In the genomic region with DNA sequence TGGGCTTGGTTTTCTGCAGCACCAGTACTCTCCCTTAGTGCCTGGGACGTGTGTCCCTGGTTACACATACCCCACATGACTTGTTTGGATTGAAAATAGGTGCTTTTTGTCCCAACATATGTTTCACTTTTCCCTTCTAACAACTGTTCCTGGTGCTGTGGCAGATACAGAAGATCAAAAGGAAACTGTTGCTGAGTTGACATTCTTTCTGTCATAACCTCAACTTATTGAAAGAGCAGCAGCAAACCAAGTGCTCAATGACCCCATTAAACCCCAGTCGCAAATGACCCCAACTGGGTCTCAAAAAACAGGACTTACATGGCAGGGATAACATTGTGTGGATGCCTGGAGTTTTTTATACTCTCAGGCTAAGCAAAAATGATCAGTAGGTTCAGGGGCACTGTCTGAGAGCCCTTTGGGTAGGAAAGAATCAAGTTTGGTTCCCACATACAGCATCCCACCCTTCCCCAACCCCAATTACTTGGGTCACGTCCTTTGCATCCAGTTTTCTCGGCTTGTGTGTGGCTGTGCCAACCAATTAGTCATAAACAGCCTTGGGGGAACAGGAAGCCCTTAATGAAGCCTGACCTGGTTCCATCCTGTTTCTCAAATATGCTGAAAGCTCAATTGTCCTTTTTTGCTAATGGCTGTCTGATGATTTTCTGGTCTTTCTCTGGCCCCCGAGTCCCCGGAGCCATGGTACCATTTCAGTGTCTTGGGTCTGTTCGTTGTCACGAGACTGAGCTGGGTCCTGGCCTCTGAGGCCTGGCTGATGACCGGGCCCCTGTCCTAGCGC, we compare ENCODE assay signal across 10 cellular contexts. TPM values are rescaled to one million over a fixed set of nuclear protein-coding genes. Genes with fewer than 3 reads are reported as not detected.
DNase-seq lines count a peak whose midpoint lies in the region; ATAC-seq and TF ChIP-seq lines count a peak whose summit lies in the region.
"Had no signal": no experiment of that assay in that cellular context is flagged by ENCODE, and none has a peak within 500 bp of the region (broad histone marks: within the 10 kb centered on the region; RNA-seq: fewer than 3 reads in every experiment).

No MANE protein-coding gene starts in this region.

- no peak for ATAC-seq in stimulated activated naive CD8-positive, alpha-beta T cell treated with anti-CD3 and anti-CD28 coated beads, Interleukin-15, Interleukin-2, amounts not matched to agents 100 U/mL and 50 U/mL, for 24 hours

- peaks cover 50% of the 10 kb centered on the region for H3K4me1 Mint-ChIP-seq in activated naive CD4-positive, alpha-beta T cell treated with anti-CD3 and anti-CD28 coated beads, Interleukin-2, amount 50 U/mL, for 24 hours
- peaks cover 69% of the 10 kb centered on the region for H3K4me1 Mint-ChIP-seq in activated CD4-positive, alpha-beta memory T cell treated with anti-CD3 and anti-CD28 coated beads for 36 hours (ENCODE audit: low read depth)
- H3K4me1 Mint-ChIP-seq in glutamatergic neuron (ENCODE audit: low read depth, unreplicated experiment): peaks cover 13% of the 10 kb centered on the region
- H3K4me1 Mint-ChIP-seq in type B pancreatic cell (ENCODE audit: unreplicated experiment): peaks cover 16% of the 10 kb centered on the region

- intact Hi-C loops in activated CD4-positive, alpha-beta memory T cell treated with anti-CD3 and anti-CD28 coated beads for 36 hours (cut with micrococcal nuclease): loop anchor here (5.0 kb wide), 4 partner anchors 92 to 268 kb away; a partner anchor contains a TSS

- POLR2A ChIA-PET in activated CD4-positive, alpha-beta memory T cell treated with anti-CD3 and anti-CD28 coated beads for 36 hours (lab: Charles Lee): no interaction called here

- TF ChIP-seq CTCF in glutamatergic neuron (IDR thresholded peaks at IDR 0.05; ENCODE audit: partially characterized antibody, unreplicated experiment): no peak
- no peak for TF ChIP-seq CTCF in type B pancreatic cell (conservative IDR thresholded peaks at IDR 0.05)

- CTCF ChIA-PET in activated CD4-positive, alpha-beta memory T cell treated with anti-CD3 and anti-CD28 coated beads for 36 hours (lab: Charles Lee): no interaction called here

- no peaks in the 10 kb centered on the region for H3K9me3 Mint-ChIP-seq in activated naive CD4-positive, alpha-beta T cell treated with anti-CD3 and anti-CD28 coated beads, Interleukin-2, amount 50 U/mL, for 24 hours
- H3K9me3 Mint-ChIP-seq in activated CD4-positive, alpha-beta memory T cell treated with anti-CD3 and anti-CD28 coated beads for 36 hours: no peaks in the 10 kb centered on the region
- H3K9me3 Mint-ChIP-seq in glutamatergic neuron (ENCODE audit: unreplicated experiment) (peaks cover 3% of the 10 kb centered on the region), type B pancreatic cell (no peaks in the 10 kb centered on the region)

- no peaks in the 10 kb centered on the region for H3K27me3 Mint-ChIP-seq in activated naive CD4-positive, alpha-beta T cell treated with anti-CD3 and anti-CD28 coated beads, Interleukin-2, amount 50 U/mL, for 24 hours
- no peaks in the 10 kb centered on the region for H3K27me3 Mint-ChIP-seq in activated CD4-positive, alpha-beta memory T cell treated with anti-CD3 and anti-CD28 coated beads for 36 hours
- H3K27me3 Mint-ChIP-seq in glutamatergic neuron (ENCODE audit: unreplicated experiment): peaks cover 6% of the 10 kb centered on the region
- H3K27me3 Mint-ChIP-seq in type B pancreatic cell: peaks cover 7% of the 10 kb centered on the region

- peak overlapping the region; percentile 31 for H3K4me3 Mint-ChIP-seq in activated naive CD4-positive, alpha-beta T cell treated with anti-CD3 and anti-CD28 coated beads, Interleukin-2, amount 50 U/mL, for 24 hours
- no peak overlapping the region for H3K4me3 Mint-ChIP-seq in activated CD4-positive, alpha-beta memory T cell treated with anti-CD3 and anti-CD28 coated beads for 36 hours
- H3K4me3 Mint-ChIP-seq in glutamatergic neuron (ENCODE audit: unreplicated experiment) (no peak overlapping the region), type B pancreatic cell (no peak overlapping the region)

- no peak for DNase-seq in activated naive CD4-positive, alpha-beta T cell treated with anti-CD3 and anti-CD28 coated beads, Interleukin-2, amount 50 U/mL, for 16 hours
- DNase-seq in activated CD4-positive, alpha-beta memory T cell treated with anti-CD3 and anti-CD28 coated beads for 36 hours: no peak
- no peak for DNase-seq in glutamatergic neuron
- no peak for DNase-seq in type B pancreatic cell (ENCODE audit: extremely low spot score, unreplicated experiment)
- DNase-seq in stimulated activated naive CD8-positive, alpha-beta T cell treated with anti-CD3 and anti-CD28 coated beads, Interleukin-15, Interleukin-2, amounts not matched to agents 100 U/mL and 50 U/mL, for 24 hours: no peak
- no peak for DNase-seq in SK-N-DZ (ENCODE audit: low spot score)
- DNase-seq in Ammon's horn (ENCODE audit: low spot score): no peak
- DNase-seq: NCI-H1092 treated with DMSO at 0.1 percent for 48 hours, stomach had no signal

- H3K27ac Mint-ChIP-seq in activated naive CD4-positive, alpha-beta T cell treated with anti-CD3 and anti-CD28 coated beads, Interleukin-2, amount 50 U/mL, for 24 hours: no peak overlapping the region
- H3K27ac Mint-ChIP-seq in activated CD4-positive, alpha-beta memory T cell treated with anti-CD3 and anti-CD28 coated beads for 36 hours: peak overlapping the region; percentile 46
- H3K27ac Mint-ChIP-seq in glutamatergic neuron (ENCODE audit: unreplicated experiment): peak overlapping the region; percentile 53
- H3K27ac Mint-ChIP-seq in type B pancreatic cell: peak overlapping the region; percentile 16

- H3K36me3 Mint-ChIP-seq in activated naive CD4-positive, alpha-beta T cell treated with anti-CD3 and anti-CD28 coated beads, Interleukin-2, amount 50 U/mL, for 24 hours: no peaks in the 10 kb centered on the region
- H3K36me3 Mint-ChIP-seq in activated CD4-positive, alpha-beta memory T cell treated with anti-CD3 and anti-CD28 coated beads for 36 hours: no peaks in the 10 kb centered on the region
- H3K36me3 Mint-ChIP-seq in glutamatergic neuron (ENCODE audit: unreplicated experiment) (no peaks in the 10 kb centered on the region), type B pancreatic cell (no peaks in the 10 kb centered on the region)

RNA-seq across cellular contexts. Expression of a gene that starts 4.9 kb away (rescaled TPM):
- total RNA-seq in activated CD4-positive, alpha-beta memory T cell treated with anti-CD3 and anti-CD28 coated beads for 36 hours: 1 to 10 TPM in 1 of 2 experiments, under 1 TPM in 1; 0.67 to 1.1 TPM
- total RNA-seq in glutamatergic neuron (ENCODE audit: unreplicated experiment): not detected
- 2.4 and 8.0 TPM in 2 replicates for total RNA-seq in type B pancreatic cell (ENCODE audit: low replicate concordance)
- 0.05 TPM in 1 of 2 replicates, not detected in the other for polyA plus RNA-seq in SK-N-DZ (2014; cell fraction: cytosol; rRNA removed)
- polyA plus RNA-seq in SK-N-DZ (2014; cell fraction: nucleus; rRNA removed): 0.52 TPM in 1 of 2 replicates, not detected in the other

RNA-seq across cellular contexts. Expression of a gene that starts 45.0 kb away (rescaled TPM):
- total RNA-seq in activated CD4-positive, alpha-beta memory T cell treated with anti-CD3 and anti-CD28 coated beads for 36 hours: 10 to 100 TPM; 45.0 to 47.6 TPM
- total RNA-seq in glutamatergic neuron (ENCODE audit: unreplicated experiment) (45.0 TPM), type B pancreatic cell (ENCODE audit: low replicate concordance) (30.7 and 36.6 TPM in 2 replicates)
- polyA plus RNA-seq in SK-N-DZ (2014; cell fraction: cytosol; rRNA removed): 39.1 and 45.5 TPM in 2 replicates
- polyA plus RNA-seq in SK-N-DZ (2014; cell fraction: nucleus; rRNA removed): 56.3 and 70.1 TPM in 2 replicates

RNA-seq across cellular contexts. Expression of a gene that starts 53.2 kb away (rescaled TPM):
- 100 to 1,000 TPM; 213 to 220 TPM for total RNA-seq in activated CD4-positive, alpha-beta memory T cell treated with anti-CD3 and anti-CD28 coated beads for 36 hours
- 240 TPM for total RNA-seq in glutamatergic neuron (ENCODE audit: unreplicated experiment)
- total RNA-seq in type B pancreatic cell (ENCODE audit: low replicate concordance): 60.8 and 87.9 TPM in 2 replicates
- polyA plus RNA-seq in SK-N-DZ (2014; cell fraction: cytosol; rRNA removed): 29.0 and 30.3 TPM in 2 replicates
- 16.1 and 17.1 TPM in 2 replicates for polyA plus RNA-seq in SK-N-DZ (2014; cell fraction: nucleus; rRNA removed)
